15 cellular contexts compared by ENCODE assay signal in genomic region chr11:77173494-77173893, GRCh38. TPM values are rescaled to one million over a fixed set of nuclear protein-coding genes. Genes with fewer than 3 reads are reported as not detected.
DNase-seq lines count a peak whose midpoint lies in the region; ATAC-seq, FAIRE-seq and TF ChIP-seq lines count a peak whose summit lies in the region.
"Had no signal": no experiment of that assay in that cellular context is flagged by ENCODE, and none has a peak within 500 bp of the region (broad histone marks: within the 10 kb centered on the region; RNA-seq: fewer than 3 reads in every experiment).

No MANE protein-coding gene starts in this region.

- TF ChIP-seq POLR2A in uterus (IDR thresholded peaks at IDR 0.05) (no peak), GM12891 (IDR thresholded peaks at IDR 0.05; ENCODE audit: low read depth, low read length) (no peak)

- intact Hi-C loops in uterus (cut with DNase I; ENCODE audit: low total_unique reads), result no loop called here

- peaks cover 75% of the 10 kb centered on the region for H3K4me1 ChIP-seq in BLaER1
- H3K4me1 ChIP-seq in hepatocyte (ENCODE audit: insufficient read depth), result peaks cover 12% of the 10 kb centered on the region
- peaks cover 17% of the 10 kb centered on the region for H3K4me1 ChIP-seq in mesendoderm (ENCODE audit: control insufficient read depth, low read depth, low read length)
- H3K4me1 ChIP-seq in uterus, result no peaks in the 10 kb centered on the region

- no peak overlapping the region for H3K18ac ChIP-seq in mesendoderm (ENCODE audit: low read length)

- H3K4me2 ChIP-seq in BLaER1, result peak overlapping the region; percentile 2; the same call in 1 of the 2 replicates
- H3K4me2 ChIP-seq in hepatocyte, result peak overlapping the region; percentile 59
- H3K4me2 ChIP-seq in mesendoderm (ENCODE audit: low read length), result no peak overlapping the region

- H3K79me1 ChIP-seq in mesendoderm (ENCODE audit: low read length), result no peaks in the 10 kb centered on the region

- H4K5ac ChIP-seq in mesendoderm (ENCODE audit: low read length), result no peak overlapping the region

- DNase-seq in UCSD-AML1 (lab: John Stamatoyannopoulos, UW; ENCODE audit: unreplicated experiment) (peak; percentile 65), hepatocyte (ENCODE audit: low spot score) (peak; percentile 47), mesendoderm (no peak), uterus (no peak), GM12891 (ENCODE audit: insufficient read length, low spot score) (no peak)
- DNase-seq in activated CD4-positive, alpha-beta T cell treated with anti-CD3 and anti-CD28 coated beads, Interleukin-2, amount 50 U/mL, for 48 hours, result no peak
- DNase-seq: DMS153, HCEC 1CT, NCI-H187 treated with DMSO at 0.1 percent for 48 hours, NCI-H510A had no signal

- no peak overlapping the region for H2AK5ac ChIP-seq in mesendoderm (ENCODE audit: low read length)

- H2BK120ac ChIP-seq in mesendoderm (ENCODE audit: low read depth, low read length), result no peak overlapping the region

- H3K27ac ChIP-seq in BLaER1, result no peak overlapping the region; the same call in 1 of the 2 replicates
- H3K27ac ChIP-seq in hepatocyte, result no peak overlapping the region
- no peak overlapping the region for H3K27ac ChIP-seq in mesendoderm (ENCODE audit: low read depth, low read length)
- no peak overlapping the region for H3K27ac ChIP-seq in uterus
- H3K27ac ChIP-seq: C4-2B had no signal

- TF ChIP-seq CTCF in hepatocyte (IDR thresholded peaks at IDR 0.05; ENCODE audit: poor library complexity) (no peak), uterus (IDR thresholded peaks at IDR 0.05) (no peak)

- peak overlapping the region; percentile 20 for H3K23ac ChIP-seq in mesendoderm (ENCODE audit: low read length)

- WGBS in hepatocyte (ENCODE audit: low lambda C conversion rate, missing lambda C conversion rate), result 61% methylated on average over 6 of the region's 10 CpGs
- no CpG with 5 or more reads among the region's 10 CpGs for WGBS in mesendoderm (ENCODE audit: extremely low coverage, insufficient coverage, low lambda C conversion rate)

- no peaks in the 10 kb centered on the region for H4K20me1 ChIP-seq in BLaER1
- H4K20me1 ChIP-seq in hepatocyte (ENCODE audit: insufficient read depth, poor library complexity, severe bottlenecking), result no peaks in the 10 kb centered on the region

- H2BK5ac ChIP-seq in mesendoderm (ENCODE audit: low read length), result no peak overlapping the region

- no peaks in the 10 kb centered on the region for H3K27me3 ChIP-seq in BLaER1
- H3K27me3 ChIP-seq in hepatocyte, result no peaks in the 10 kb centered on the region
- no peaks in the 10 kb centered on the region for H3K27me3 ChIP-seq in mesendoderm (ENCODE audit: insufficient read depth, low read length, poor library complexity)
- no peaks in the 10 kb centered on the region for H3K27me3 ChIP-seq in uterus

- peak overlapping the region; percentile 46 for H3K56ac ChIP-seq in mesendoderm (ENCODE audit: low read length)

- ATAC-seq in HG03159 (IDR thresholded peaks at IDR 0.05; ENCODE audit: unreplicated experiment), result no peak

- H2AFZ ChIP-seq in hepatocyte, result no peak overlapping the region

- H3K79me2 ChIP-seq in hepatocyte (no peaks in the 10 kb centered on the region), mesendoderm (ENCODE audit: control insufficient read depth, insufficient read depth, low read length) (no peaks in the 10 kb centered on the region)

- H3K9me3 ChIP-seq in BLaER1 (no peaks in the 10 kb centered on the region), hepatocyte (ENCODE audit: low read depth) (no peaks in the 10 kb centered on the region), uterus (no peaks in the 10 kb centered on the region)

- H3K9me2 ChIP-seq in hepatocyte (replicated peaks; ENCODE audit: insufficient read depth), result no peaks in the 10 kb centered on the region

- H3K36me3 ChIP-seq in BLaER1 (no peaks in the 10 kb centered on the region), hepatocyte (replicated peaks; ENCODE audit: insufficient read depth, low read depth) (no peaks in the 10 kb centered on the region), mesendoderm (ENCODE audit: control insufficient read depth, insufficient read depth, low read length) (no peaks in the 10 kb centered on the region), uterus (no peaks in the 10 kb centered on the region)

- no peak overlapping the region for H3K4ac ChIP-seq in mesendoderm (ENCODE audit: low read depth, low read length)

- H2BK15ac ChIP-seq in mesendoderm (replicated peaks; ENCODE audit: low read depth), result no peak overlapping the region

- H4K8ac ChIP-seq in mesendoderm (ENCODE audit: low read depth, low read length), result no peak overlapping the region

- H3K9ac ChIP-seq in BLaER1, result no peak overlapping the region
- H3K9ac ChIP-seq in mesendoderm (ENCODE audit: low read length), result no peak overlapping the region

- FAIRE-seq in GM12891 (lab: Jason Lieb, UNC), result no peak
- FAIRE-seq: A204.1 had no signal

- H3K4me3 ChIP-seq in BLaER1, result no peak overlapping the region
- H3K4me3 ChIP-seq in hepatocyte, result no peak overlapping the region
- H3K4me3 ChIP-seq in mesendoderm (ENCODE audit: low read length), result no peak overlapping the region
- no peak overlapping the region for H3K4me3 ChIP-seq in uterus

TF ChIP-seq in GM12891, 5 proteins besides CTCF, POLR2A, EP300 and RAD21:
- no peak for TF ChIP-seq TAF1 (IDR thresholded peaks at IDR 0.05; ENCODE audit: low read depth, low read length)
- no peak for TF ChIP-seq POLR2AphosphoS5 (IDR thresholded peaks at IDR 0.05; ENCODE audit: low read depth, low read length)
- TF ChIP-seq PAX5 (IDR thresholded peaks at IDR 0.05; ENCODE audit: insufficient read depth, low read length, severe bottlenecking), result no peak
- TF ChIP-seq POU2F2 (IDR thresholded peaks at IDR 0.05; ENCODE audit: low read depth, low read length), result no peak
- TF ChIP-seq SPI1 (IDR thresholded peaks at IDR 0.05; ENCODE audit: low read depth, low read length), result no peak

RNA-seq across cellular contexts. Expression of gene MYO7A, which starts 45.4 kb away (rescaled TPM):
- total RNA-seq in hepatocyte (6.4 and 9.8 TPM in 2 replicates), uterus (10 to 100 TPM in 1 of 4 donors, 1 to 10 TPM in 3; 2.0 to 18.2 (median 6.6) TPM)
- polyA plus RNA-seq in hepatocyte, result 10.1 and 12.6 TPM in 2 replicates
- 0.51 TPM for polyA plus RNA-seq in mesendoderm (2013, experiment 1 of 2)
- 0.49 TPM for polyA plus RNA-seq in mesendoderm (2013, experiment 2 of 2)
- polyA plus RNA-seq in GM12891 (2012; ENCODE audit: low read depth, missing spikeins), result 0.03 TPM
- polyA plus RNA-seq: IgD-negative memory B cell had no signal

Comparison
In these comparisons a context has a peak if more than half of its experiments do, and no peak if none do; other contexts are left out.
1. DNase-seq: peak in UCSD-AML1 (single experiment) and hepatocyte (single experiment); none in mesendoderm (single experiment), uterus (0 of 2), activated CD4-positive, alpha-beta T cell treated with anti-CD3 and anti-CD28 coated beads, Interleukin-2, amount 50 U/mL, for 48 hours (0 of 2) and GM12891 (single experiment).